Comparison of ENCODE assay signal across 8 cellular contexts in genomic region chr9:134406366-134407122, GRCh38.
DNase-seq lines count a peak whose midpoint lies in the region; ATAC-seq and TF ChIP-seq lines count a peak whose summit lies in the region.

No MANE protein-coding gene starts in this region.

- peak overlapping the region; percentile 41 for H3K4me3 ChIP-seq in BE2C (ENCODE audit: low read depth, low read length)

- DNase-seq in BE2C: peak; percentile 44
- DNase-seq in central memory CD8-positive, alpha-beta T cell (ENCODE audit: low spot score in 2 of 2): no peak
- DNase-seq in naive thymus-derived CD8-positive, alpha-beta T cell: no peak
- no peak for DNase-seq in AG08396 (ENCODE audit: low spot score)
- no peak for DNase-seq in cerebellar cortex (ENCODE audit: low spot score)
- no peak for DNase-seq in NCI-H510A treated with DMSO at 0.1 percent for 48 hours (lab: John Stamatoyannopoulos, UW)

- ATAC-seq in central memory CD8-positive, alpha-beta T cell (replicated peaks; ENCODE audit: extremely low read depth, poor library complexity, severe bottlenecking): no peak
- no peak for ATAC-seq in naive thymus-derived CD8-positive, alpha-beta T cell
- no peak for ATAC-seq in HG03432 (IDR thresholded peaks at IDR 0.05; ENCODE audit: unreplicated experiment)

- H3K27me3 ChIP-seq in BE2C: no peaks in the 10 kb centered on the region

- H3K9me3 Mint-ChIP-seq in IgD-negative memory B cell: no peaks in the 10 kb centered on the region
- no peaks in the 10 kb centered on the region for H3K9me3 Mint-ChIP-seq in central memory CD8-positive, alpha-beta T cell
- H3K9me3 Mint-ChIP-seq in naive thymus-derived CD8-positive, alpha-beta T cell: no peaks in the 10 kb centered on the region

- H3K36me3 ChIP-seq in BE2C: no peaks in the 10 kb centered on the region

- no peaks in the 10 kb centered on the region for H3K36me3 Mint-ChIP-seq in IgD-negative memory B cell
- peaks cover 13% of the 10 kb centered on the region for H3K36me3 Mint-ChIP-seq in central memory CD8-positive, alpha-beta T cell (ENCODE audit: insufficient read depth)
- no peaks in the 10 kb centered on the region for H3K36me3 Mint-ChIP-seq in naive thymus-derived CD8-positive, alpha-beta T cell

- no peaks in the 10 kb centered on the region for H3K9me3 ChIP-seq in BE2C

- H3K27ac Mint-ChIP-seq in IgD-negative memory B cell: peak overlapping the region in 2 of 3 donors; percentile 83 to 93
- peak overlapping the region; percentile 65 for H3K27ac Mint-ChIP-seq in central memory CD8-positive, alpha-beta T cell (ENCODE audit: low read depth)
- peak overlapping the region in 5 of 10 donors; percentile 31 to 90 (median 68) for H3K27ac Mint-ChIP-seq in naive thymus-derived CD8-positive, alpha-beta T cell

- H3K27me3 Mint-ChIP-seq in IgD-negative memory B cell: no peaks in the 10 kb centered on the region
- no peaks in the 10 kb centered on the region for H3K27me3 Mint-ChIP-seq in central memory CD8-positive, alpha-beta T cell
- no peaks in the 10 kb centered on the region for H3K27me3 Mint-ChIP-seq in naive thymus-derived CD8-positive, alpha-beta T cell

- H3K4me3 Mint-ChIP-seq in IgD-negative memory B cell: peak overlapping the region in 3 of 4 donors; percentile 35 to 82 (median 39)
- peak overlapping the region; percentile 76 for H3K4me3 Mint-ChIP-seq in central memory CD8-positive, alpha-beta T cell
- H3K4me3 Mint-ChIP-seq in naive thymus-derived CD8-positive, alpha-beta T cell: peak overlapping the region; percentile 54 to 85 (median 74)

- POLR2A ChIA-PET in naive thymus-derived CD8-positive, alpha-beta T cell (lab: Charles Lee): interaction anchor here (0.7 to 2.7 kb wide), 9 partner anchors 10 to 242 kb away, joined by 3 to 26 read pairs (median 4); partner anchors contain the start of gene RNU6ATAC

- peaks cover 27 to 28% (median 27%) of the 10 kb centered on the region in 3 donors for H3K4me1 Mint-ChIP-seq in IgD-negative memory B cell
- peaks cover 44% of the 10 kb centered on the region for H3K4me1 Mint-ChIP-seq in central memory CD8-positive, alpha-beta T cell
- peaks cover 25 to 47% (median 41%) of the 10 kb centered on the region in 4 donors for H3K4me1 Mint-ChIP-seq in naive thymus-derived CD8-positive, alpha-beta T cell

- H3K4me1 ChIP-seq in BE2C: peaks cover 36% of the 10 kb centered on the region

- no peak for TF ChIP-seq CTCF in BE2C (IDR thresholded peaks at IDR 0.05; ENCODE audit: low read depth, low read length)
